ENCODE assay signal across 17 cellular contexts in the genomic region with DNA sequence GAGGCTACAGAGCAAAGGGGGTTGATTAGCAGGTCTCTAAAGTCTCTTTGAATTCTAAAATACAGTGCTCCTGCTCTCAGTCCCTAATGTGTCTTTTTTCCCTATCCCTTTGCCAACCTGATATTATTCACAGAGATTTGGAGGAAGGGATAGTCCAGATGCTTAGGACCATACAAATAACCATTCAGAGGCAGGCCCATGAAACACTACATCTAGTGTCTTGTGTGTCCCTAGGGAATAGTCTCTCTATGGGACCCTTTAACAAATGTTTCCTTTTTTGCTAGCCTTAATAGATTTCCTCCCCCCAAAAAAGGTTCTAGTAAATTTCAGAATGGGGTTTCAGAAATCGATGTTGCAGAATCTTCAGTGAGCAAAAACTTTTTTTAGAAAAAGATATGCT. TPM values are rescaled to one million over a fixed set of nuclear protein-coding genes. Genes with fewer than 3 reads are reported as not detected.
"Had no signal": no experiment of that assay in that cellular context is flagged by ENCODE, and none has a peak within 500 bp of the region (broad histone marks: within the 10 kb centered on the region; RNA-seq: fewer than 3 reads in every experiment).

No MANE protein-coding gene starts in this region.

- H3K4me3 Mint-ChIP-seq: activated CD4-positive, alpha-beta memory T cell treated with anti-CD3 and anti-CD28 coated beads, Interleukin-2, amount 10 ng/mL, durations not matched to agents 7 days and 5 days; activated CD4-positive, alpha-beta T cell treated with anti-CD3 and anti-CD28 coated beads for 36 hours; activated T-cell treated with anti-CD3 and anti-CD28 coated beads, Interleukin-2, amount 50 U/mL, for 4 hours; stimulated activated naive CD8-positive, alpha-beta T cell treated with anti-CD3 and anti-CD28 coated beads, Interleukin-15, Interleukin-2, amounts not matched to agents 100 ng/mL and 50 ng/mL, for 24 hours; T-helper 1 cell treated with Interleukin-12 subunit alpha and Interleukin-12 subunit beta and Interleukin-4 antibody, amounts not matched to agents 30 μg/mL and 1 μg/mL, for 36 hours had no signal

- H3K9me3 Mint-ChIP-seq: activated CD4-positive, alpha-beta memory T cell treated with anti-CD3 and anti-CD28 coated beads, Interleukin-2, amount 10 ng/mL, durations not matched to agents 7 days and 5 days; activated T-cell treated with anti-CD3 and anti-CD28 coated beads, Interleukin-2, amount 50 U/mL, for 4 hours; stimulated activated naive CD8-positive, alpha-beta T cell treated with anti-CD3 and anti-CD28 coated beads, Interleukin-15, Interleukin-2, amounts not matched to agents 100 ng/mL and 50 ng/mL, for 24 hours; T-helper 1 cell treated with Interleukin-12 subunit alpha and Interleukin-12 subunit beta and Interleukin-4 antibody, amounts not matched to agents 30 μg/mL and 1 μg/mL, for 36 hours had no signal

- H3K36me3 ChIP-seq: sigmoid colon, spleen, suprapubic skin had no signal

- H3K27me3 ChIP-seq: body of pancreas had no signal

- H3K4me3 ChIP-seq: body of pancreas, spleen, suprapubic skin had no signal

- H3K9me3 ChIP-seq: body of pancreas, sigmoid colon, spleen, suprapubic skin had no signal

- H3K27ac Mint-ChIP-seq: activated CD4-positive, alpha-beta memory T cell treated with anti-CD3 and anti-CD28 coated beads, Interleukin-2, amount 10 ng/mL, durations not matched to agents 7 days and 5 days; activated CD4-positive, alpha-beta T cell treated with anti-CD3 and anti-CD28 coated beads for 36 hours; stimulated activated naive CD8-positive, alpha-beta T cell treated with anti-CD3 and anti-CD28 coated beads, Interleukin-15, Interleukin-2, amounts not matched to agents 100 ng/mL and 50 ng/mL, for 24 hours; T-helper 1 cell treated with Interleukin-12 subunit alpha and Interleukin-12 subunit beta and Interleukin-4 antibody, amounts not matched to agents 30 μg/mL and 1 μg/mL, for 36 hours had no signal

- H3K27ac ChIP-seq: body of pancreas, sigmoid colon, spleen, suprapubic skin, VCaP had no signal

- H3K4me1 Mint-ChIP-seq: activated CD4-positive, alpha-beta memory T cell treated with anti-CD3 and anti-CD28 coated beads, Interleukin-2, amount 10 ng/mL, durations not matched to agents 7 days and 5 days; activated CD4-positive, alpha-beta T cell treated with anti-CD3 and anti-CD28 coated beads for 36 hours had no signal

- DNase-seq: activated CD4-positive, alpha-beta memory T cell treated with anti-CD3 and anti-CD28 coated beads, Interleukin-2, amount 10 ng/mL, durations not matched to agents 7 days and 5 days; activated effector memory CD4-positive, alpha-beta T cell treated with Interleukin-2 at 50 U/mL for 16 hours; activated naive CD4-positive, alpha-beta T cell treated with anti-CD3 and anti-CD28 coated beads, Interleukin-2, amount 50 U/mL, for 16 hours; activated T-cell treated with anti-CD3 and anti-CD28 coated beads, Interleukin-2, amount 50 U/mL, for 4 hours; cortex of kidney; effector CD4-positive, alpha-beta T cell; sigmoid colon; spleen had no signal

- H3K4me1 ChIP-seq: body of pancreas had no signal

RNA-seq across cellular contexts. Expression of a gene that starts 1.7 kb away (rescaled TPM):
- total RNA-seq: activated CD4-positive, alpha-beta memory T cell treated with anti-CD3 and anti-CD28 coated beads, Interleukin-2, amount 10 ng/mL, durations not matched to agents 7 days and 5 days; activated CD4-positive, alpha-beta T cell treated with anti-CD3 and anti-CD28 coated beads for 36 hours; activated T-cell treated with anti-CD3 and anti-CD28 coated beads, Interleukin-2, amount 50 U/mL, for 4 hours; liver; osteocyte; sigmoid colon; spleen; suprapubic skin; urinary bladder had no signal
